In the genomic region with DNA sequence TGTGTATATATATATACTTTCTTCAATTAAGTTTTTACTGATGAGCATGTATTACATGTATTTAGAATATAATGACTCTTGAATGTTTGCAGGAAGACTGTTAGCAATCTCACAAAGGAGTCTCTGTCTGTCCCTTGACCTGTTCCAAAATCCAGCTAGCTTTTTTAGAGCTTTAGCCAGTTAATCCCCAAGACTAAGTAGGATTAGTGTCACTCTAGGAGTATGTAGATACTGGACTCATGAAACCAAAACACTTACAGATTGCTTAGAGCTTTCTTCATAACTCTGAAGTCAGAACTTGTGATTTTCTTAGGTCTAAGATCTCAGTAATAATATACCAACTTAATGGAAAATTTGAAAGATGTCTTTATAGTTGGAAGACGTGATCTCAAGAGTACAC, we compare ENCODE assay signal across 9 cellular contexts. TPM values are rescaled to one million over a fixed set of nuclear protein-coding genes. Genes with fewer than 3 reads are reported as not detected.
A peak's percentile ranks its signal among the peaks of the same experiment; 100 is the strongest.
DNase-seq lines count a peak whose midpoint lies in the region; TF ChIP-seq lines count a peak whose summit lies in the region.
"Had no signal": no experiment of that assay in that cellular context is flagged by ENCODE, and none has a peak within 500 bp of the region (broad histone marks: within the 10 kb centered on the region; RNA-seq: fewer than 3 reads in every experiment).

No MANE protein-coding gene starts in this region.

- H3K27me3 ChIP-seq in SJCRH30 (no peaks in the 10 kb centered on the region), esophagus muscularis mucosa (no peaks in the 10 kb centered on the region), skeletal muscle satellite cell (ENCODE audit: control insufficient read depth, insufficient read depth, low read length) (no peaks in the 10 kb centered on the region)

- peak overlapping the region; percentile 77 for H3K4me2 ChIP-seq in skeletal muscle satellite cell (ENCODE audit: low read length)

- H3K9me3 Mint-ChIP-seq in T-helper 2 cell treated with Interferon-gamma antibody and Interleukin-4, amounts not matched to agents 5 μg/mL and 100 μg/mL, for 36 hours: peaks cover 4% of the 10 kb centered on the region

- intact Hi-C loops in esophagus muscularis mucosa (cut with DNase I): loop anchor here (5.0 to 10.0 kb wide), 3 partner anchors 131 to 241 kb away; a partner anchor contains a TSS

- no peak for TF ChIP-seq CTCF in esophagus muscularis mucosa (IDR thresholded peaks at IDR 0.05)

- peaks cover 37% of the 10 kb centered on the region for H3K36me3 Mint-ChIP-seq in T-helper 2 cell treated with Interferon-gamma antibody and Interleukin-4, amounts not matched to agents 5 μg/mL and 100 μg/mL, for 36 hours (ENCODE audit: low read depth)

- TF ChIP-seq EP300 in esophagus muscularis mucosa (IDR thresholded peaks at IDR 0.05): no peak

- no peak for TF ChIP-seq POLR2A in esophagus muscularis mucosa (IDR thresholded peaks at IDR 0.05; ENCODE audit: low read depth)

- peak overlapping the region; percentile 70 for H3K4me3 Mint-ChIP-seq in T-helper 2 cell treated with Interferon-gamma antibody and Interleukin-4, amounts not matched to agents 5 μg/mL and 100 μg/mL, for 36 hours

- DNase-seq in T-helper 2 cell treated with Interferon-gamma antibody and Interleukin-4, amounts not matched to agents 5 μg/mL and 100 μg/mL, for 36 hours (ENCODE audit: low spot score): no peak
- DNase-seq in T-helper 2 cell (no peak), SJCRH30 (peak; percentile 35 to 90), esophagus muscularis mucosa (ENCODE audit: extremely low spot score) (no peak), COLO668 (lab: John Stamatoyannopoulos, UW; ENCODE audit: unreplicated experiment) (no peak), foreskin melanocyte (no peak)
- DNase-seq in stimulated activated CD4-positive, alpha-beta T cell treated with anti-CD3 and anti-CD28 coated beads, Interleukin-1b, Interleukin-23, amount 100 ng/mL, for 48 hours: no peak
- DNase-seq: GOT3 had no signal

- 81% methylated on average over 1 of the region's 1 CpG for WGBS in esophagus muscularis mucosa

- H3K27ac Mint-ChIP-seq in T-helper 2 cell treated with Interferon-gamma antibody and Interleukin-4, amounts not matched to agents 5 μg/mL and 100 μg/mL, for 36 hours: peak overlapping the region; percentile 36

- peaks cover 26% of the 10 kb centered on the region for H3K4me1 Mint-ChIP-seq in T-helper 2 cell treated with Interferon-gamma antibody and Interleukin-4, amounts not matched to agents 5 μg/mL and 100 μg/mL, for 36 hours (ENCODE audit: low read depth)

- H3K27me3 Mint-ChIP-seq in T-helper 2 cell treated with Interferon-gamma antibody and Interleukin-4, amounts not matched to agents 5 μg/mL and 100 μg/mL, for 36 hours (ENCODE audit: low read depth): no peaks in the 10 kb centered on the region

- peaks cover 16% of the 10 kb centered on the region for H3K4me1 ChIP-seq in SJCRH30
- H3K4me1 ChIP-seq in esophagus muscularis mucosa: peaks cover 27 to 43% (median 41%) of the 10 kb centered on the region in 4 donors
- peaks cover 23% of the 10 kb centered on the region for H3K4me1 ChIP-seq in skeletal muscle satellite cell (ENCODE audit: control insufficient read depth, insufficient read depth, low read length)

- H3K9ac ChIP-seq in skeletal muscle satellite cell (ENCODE audit: low read depth, low read length): peak overlapping the region; percentile 99

- no peaks in the 10 kb centered on the region for H3K9me3 ChIP-seq in SJCRH30 (replicated peaks)
- no peaks in the 10 kb centered on the region for H3K9me3 ChIP-seq in esophagus muscularis mucosa
- H3K9me3 ChIP-seq in skeletal muscle satellite cell (replicated peaks; ENCODE audit: low read length): no peaks in the 10 kb centered on the region

- H3K4me3 ChIP-seq in SJCRH30 (peak overlapping the region; percentile 91), esophagus muscularis mucosa (peak overlapping the region in 2 of 4 donors; percentile 94 to 99), skeletal muscle satellite cell (ENCODE audit: low read length) (peak overlapping the region; percentile 93)

- H3K36me3 ChIP-seq in SJCRH30: peaks cover 27% of the 10 kb centered on the region
- peaks cover 3 to 20% (median 12%) of the 10 kb centered on the region in 4 donors for H3K36me3 ChIP-seq in esophagus muscularis mucosa
- H3K36me3 ChIP-seq in skeletal muscle satellite cell (ENCODE audit: insufficient read depth, low read length): no peaks in the 10 kb centered on the region

- H3K27ac ChIP-seq in SJCRH30 (peak overlapping the region; percentile 97), esophagus muscularis mucosa (replicated peaks in 1 of 4) (peak overlapping the region; percentile 36 to 100 (median 98))

RNA-seq across cellular contexts. Expression of a gene that starts 2.2 kb away (rescaled TPM):
- total RNA-seq in SJCRH30 (2014; rRNA removed; shearing (Covaris generic)): 106 and 129 TPM in 2 replicates
- total RNA-seq in esophagus muscularis mucosa: 10 to 100 TPM; 45.5 to 54.4 (median 51.1) TPM
- 40.8 and 41.3 TPM in 2 replicates for total RNA-seq in skeletal muscle satellite cell (2012; rRNA removed)

Comparison
In these comparisons a context has a peak if more than half of its experiments do, and no peak if none do; other contexts are left out.
1. DNase-seq: peak in SJCRH30 (2 of 2); none in T-helper 2 cell treated with Interferon-gamma antibody and Interleukin-4, amounts not matched to agents 5 μg/mL and 100 μg/mL, for 36 hours (single experiment), T-helper 2 cell (0 of 5), esophagus muscularis mucosa (single experiment), COLO668 (single experiment), stimulated activated CD4-positive, alpha-beta T cell treated with anti-CD3 and anti-CD28 coated beads, Interleukin-1b, Interleukin-23, amount 100 ng/mL, for 48 hours (single experiment) and foreskin melanocyte (single experiment).